21 cellular contexts compared by ENCODE assay signal in the genomic region with DNA sequence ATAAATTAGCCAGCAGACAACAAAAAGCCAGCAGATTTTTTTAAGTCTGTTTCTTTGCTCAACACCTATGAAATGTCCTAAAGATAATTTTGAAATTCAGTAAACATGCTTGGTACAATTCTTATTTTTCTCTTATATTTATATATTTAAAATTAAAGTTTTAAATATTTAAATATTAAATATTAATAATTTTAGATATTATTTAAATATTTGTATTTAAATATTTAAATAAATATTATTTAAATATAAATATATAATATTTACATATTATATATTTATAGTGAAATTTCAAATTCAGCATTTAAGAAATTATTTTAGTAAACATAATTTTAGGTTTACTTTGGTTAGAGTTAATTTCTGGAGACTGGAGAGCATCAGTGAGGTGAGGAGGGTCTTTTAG.
"Had no signal": no experiment of that assay in that cellular context is flagged by ENCODE, and none has a peak within 500 bp of the region (broad histone marks: within the 10 kb centered on the region; RNA-seq: fewer than 3 reads in every experiment).

No MANE protein-coding gene starts in this region.

- H3K9ac ChIP-seq: KMS-11, SK-N-SH had no signal

- H3K4me3 Mint-ChIP-seq: IgD-negative memory B cell had no signal

- H3K9me3 ChIP-seq: SK-N-SH had no signal

- ATAC-seq: K562 had no signal

- FAIRE-seq: HTR-8/SVneo, K562 had no signal

- DNase-seq: Kasumi-1, MM.1S, NCI-H1092 treated with DMSO at 0.1 percent for 48 hours, NCI-H1436, NCI-H2029, NCI-H2081 treated with DMSO at 0.1 percent for 48 hours, NCI-H2171, NCI-H226, NCI-H446, NCI-H510A, NCI-H524 treated with DMSO at 0.1 percent for 48 hours, NCI-H69, NCI-H774, SHP77, SK-N-SH had no signal

- H3K27me3 Mint-ChIP-seq: IgD-negative memory B cell had no signal

- H3K27ac ChIP-seq: HL-60, KMS-11, RWPE1 had no signal

- H3K4me3 ChIP-seq: K562 had no signal

- H3K36me3 Mint-ChIP-seq: IgD-negative memory B cell had no signal

- H3K27ac Mint-ChIP-seq: IgD-negative memory B cell had no signal

- H3K4me1 Mint-ChIP-seq: IgD-negative memory B cell had no signal
